Comparison of ENCODE assay signal across 8 cellular contexts in genomic region chr18:61108706-61109105, GRCh38.
"Had no signal": no experiment of that assay in that cellular context is flagged by ENCODE, and none has a peak within 500 bp of the region (broad histone marks: within the 10 kb centered on the region; RNA-seq: fewer than 3 reads in every experiment).

No MANE protein-coding gene starts in this region.

- ATAC-seq: HCT116 had no signal

- H3K4me3 ChIP-seq: GM23248, HAP-1 had no signal

- H3K9ac ChIP-seq: GM23248 had no signal

- H3K36me3 ChIP-seq: HAP-1 had no signal

- H3K27ac ChIP-seq: GM23248 had no signal

- H3K4me1 ChIP-seq: HAP-1 had no signal

- FAIRE-seq: HTR-8/SVneo had no signal

- H2AFZ ChIP-seq: GM23248 had no signal

- DNase-seq: GM23248, GOT3, H7, HFFc6, KG1 had no signal

- H3K9me3 ChIP-seq: HAP-1 had no signal
